Comparison of ENCODE assay signal across 1 cellular context in genomic region chr12:57522887-57523705, GRCh38.
TF ChIP-seq lines count a peak whose summit lies in the region.

No MANE protein-coding gene starts in this region.

TF ChIP-seq in HepG2, 621 proteins besides CTCF, POLR2A, EP300 and RAD21 (continues in another document):
- TF ChIP-seq HOXA5 (CRISPR knock-in tag; IDR thresholded peaks at IDR 0.05) (no peak), FOXO4 (CRISPR knock-in tag; conservative IDR thresholded peaks at IDR 0.05) (0 out of 2 replicates have a peak, but pooled peaks have one; percentile 32), ZNF607 (CRISPR knock-in tag; IDR thresholded peaks at IDR 0.05; ENCODE audit: borderline replicate concordance) (no peak), AGO1 (IDR thresholded peaks at IDR 0.05; ENCODE audit: low read depth, low read length, poor library complexity, severe bottlenecking) (no peak), ZNF235 (CRISPR knock-in tag; IDR thresholded peaks at IDR 0.05; ENCODE audit: borderline replicate concordance) (no peak), HNRNPK (IDR thresholded peaks at IDR 0.05; ENCODE audit: low read depth, low read length, poor library complexity, severe bottlenecking) (peak; percentile 99), RBAK (CRISPR knock-in tag; IDR thresholded peaks at IDR 0.05) (no peak), ZFP36L2 (CRISPR knock-in tag; IDR thresholded peaks at IDR 0.05) (no peak), MLX (CRISPR knock-in tag; IDR thresholded peaks at IDR 0.05) (no peak), ZSCAN29 (CRISPR knock-in tag; conservative IDR thresholded peaks at IDR 0.05) (no peak), ZHX1 (CRISPR knock-in tag; IDR thresholded peaks at IDR 0.05; ENCODE audit: low read depth) (no peak), HNF4A (CRISPR knock-in tag; IDR thresholded peaks at IDR 0.05) (no peak), ZNF672 (CRISPR knock-in tag; IDR thresholded peaks at IDR 0.05) (no peak), ZNF746 (CRISPR knock-in tag; IDR thresholded peaks at IDR 0.05) (peak; percentile 88), GTF2F1 (IDR thresholded peaks at IDR 0.05; ENCODE audit: low read length) (no peak), ZNF138 (CRISPR knock-in tag; IDR thresholded peaks at IDR 0.05; ENCODE audit: low read depth) (no peak), ZNF335 (CRISPR knock-in tag; IDR thresholded peaks at IDR 0.05) (no peak), ZNF512 (CRISPR knock-in tag; IDR thresholded peaks at IDR 0.05) (no peak), FOXA1 (IDR thresholded peaks at IDR 0.05) (no peak), FOXA1 (CRISPR knock-in tag; IDR thresholded peaks at IDR 0.05) (no peak), HIVEP1 (CRISPR knock-in tag; IDR thresholded peaks at IDR 0.05) (no peak), PHF5A (CRISPR knock-in tag; IDR thresholded peaks at IDR 0.05; ENCODE audit: low read depth, unreplicated experiment) (no peak), CHCHD3 (CRISPR knock-in tag; IDR thresholded peaks at IDR 0.05) (no peak), TCF12 (IDR thresholded peaks at IDR 0.05) (no peak), TCF12 (CRISPR knock-in tag; IDR thresholded peaks at IDR 0.05) (no peak), ZNF776 (CRISPR knock-in tag; IDR thresholded peaks at IDR 0.05) (no peak), SSRP1 (CRISPR knock-in tag; IDR thresholded peaks at IDR 0.05) (0 out of 2 replicates have a peak, but pooled peaks have one; percentile 61), MEIS2 (CRISPR knock-in tag; IDR thresholded peaks at IDR 0.05) (no peak), HNRNPLL (IDR thresholded peaks at IDR 0.05; ENCODE audit: low read depth, low read length, poor library complexity, severe bottlenecking) (peak; percentile 1), IKZF5 (CRISPR knock-in tag; IDR thresholded peaks at IDR 0.05) (no peak), ZNF460 (CRISPR knock-in tag; IDR thresholded peaks at IDR 0.05; ENCODE audit: borderline replicate concordance) (no peak), ZBTB20 (CRISPR knock-in tag; IDR thresholded peaks at IDR 0.05; ENCODE audit: borderline replicate concordance, low read depth) (no peak), CREBL2 (CRISPR knock-in tag; IDR thresholded peaks at IDR 0.05; ENCODE audit: borderline replicate concordance) (no peak), NR2F1 (CRISPR knock-in tag; IDR thresholded peaks at IDR 0.05) (no peak), ZNF510 (CRISPR knock-in tag; IDR thresholded peaks at IDR 0.05; ENCODE audit: low read depth) (no peak), ATF6 (CRISPR knock-in tag; conservative IDR thresholded peaks at IDR 0.05) (0 out of 2 replicates have a peak, but pooled peaks have one; percentile 6)
- TF ChIP-seq, protein P1, sequence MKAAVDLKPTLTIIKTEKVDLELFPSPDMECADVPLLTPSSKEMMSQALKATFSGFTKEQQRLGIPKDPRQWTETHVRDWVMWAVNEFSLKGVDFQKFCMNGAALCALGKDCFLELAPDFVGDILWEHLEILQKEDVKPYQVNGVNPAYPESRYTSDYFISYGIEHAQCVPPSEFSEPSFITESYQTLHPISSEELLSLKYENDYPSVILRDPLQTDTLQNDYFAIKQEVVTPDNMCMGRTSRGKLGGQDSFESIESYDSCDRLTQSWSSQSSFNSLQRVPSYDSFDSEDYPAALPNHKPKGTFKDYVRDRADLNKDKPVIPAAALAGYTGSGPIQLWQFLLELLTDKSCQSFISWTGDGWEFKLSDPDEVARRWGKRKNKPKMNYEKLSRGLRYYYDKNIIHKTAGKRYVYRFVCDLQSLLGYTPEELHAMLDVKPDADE (CRISPR knock-in tag; IDR thresholded peaks at IDR 0.05): no peak
- TF ChIP-seq, protein P2, sequence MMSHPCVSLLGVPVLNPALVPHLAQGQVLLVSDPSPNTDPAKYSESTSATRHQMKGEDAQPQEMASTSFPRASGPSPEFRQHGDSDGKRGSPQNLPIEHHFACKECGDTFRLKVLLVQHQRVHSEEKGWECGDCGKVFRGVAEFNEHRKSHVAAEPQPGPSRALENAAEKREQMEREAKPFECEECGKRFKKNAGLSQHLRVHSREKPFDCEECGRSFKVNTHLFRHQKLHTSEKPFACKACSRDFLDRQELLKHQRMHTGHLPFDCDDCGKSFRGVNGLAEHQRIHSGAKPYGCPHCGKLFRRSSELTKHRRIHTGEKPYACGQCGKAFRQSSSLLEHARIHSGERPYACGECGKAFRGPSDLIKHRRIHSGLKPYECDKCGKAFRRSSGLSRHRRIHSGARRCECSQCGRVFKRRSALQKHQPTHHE (CRISPR knock-in tag; IDR thresholded peaks at IDR 0.05; ENCODE audit: borderline replicate concordance): no peak
- TF ChIP-seq, protein P3, sequence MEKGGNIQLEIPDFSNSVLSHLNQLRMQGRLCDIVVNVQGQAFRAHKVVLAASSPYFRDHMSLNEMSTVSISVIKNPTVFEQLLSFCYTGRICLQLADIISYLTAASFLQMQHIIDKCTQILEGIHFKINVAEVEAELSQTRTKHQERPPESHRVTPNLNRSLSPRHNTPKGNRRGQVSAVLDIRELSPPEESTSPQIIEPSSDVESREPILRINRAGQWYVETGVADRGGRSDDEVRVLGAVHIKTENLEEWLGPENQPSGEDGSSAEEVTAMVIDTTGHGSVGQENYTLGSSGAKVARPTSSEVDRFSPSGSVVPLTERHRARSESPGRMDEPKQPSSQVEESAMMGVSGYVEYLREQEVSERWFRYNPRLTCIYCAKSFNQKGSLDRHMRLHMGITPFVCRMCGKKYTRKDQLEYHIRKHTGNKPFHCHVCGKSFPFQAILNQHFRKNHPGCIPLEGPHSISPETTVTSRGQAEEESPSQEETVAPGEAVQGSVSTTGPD (CRISPR knock-in tag; IDR thresholded peaks at IDR 0.05): no peak
- TF ChIP-seq, protein P4, sequence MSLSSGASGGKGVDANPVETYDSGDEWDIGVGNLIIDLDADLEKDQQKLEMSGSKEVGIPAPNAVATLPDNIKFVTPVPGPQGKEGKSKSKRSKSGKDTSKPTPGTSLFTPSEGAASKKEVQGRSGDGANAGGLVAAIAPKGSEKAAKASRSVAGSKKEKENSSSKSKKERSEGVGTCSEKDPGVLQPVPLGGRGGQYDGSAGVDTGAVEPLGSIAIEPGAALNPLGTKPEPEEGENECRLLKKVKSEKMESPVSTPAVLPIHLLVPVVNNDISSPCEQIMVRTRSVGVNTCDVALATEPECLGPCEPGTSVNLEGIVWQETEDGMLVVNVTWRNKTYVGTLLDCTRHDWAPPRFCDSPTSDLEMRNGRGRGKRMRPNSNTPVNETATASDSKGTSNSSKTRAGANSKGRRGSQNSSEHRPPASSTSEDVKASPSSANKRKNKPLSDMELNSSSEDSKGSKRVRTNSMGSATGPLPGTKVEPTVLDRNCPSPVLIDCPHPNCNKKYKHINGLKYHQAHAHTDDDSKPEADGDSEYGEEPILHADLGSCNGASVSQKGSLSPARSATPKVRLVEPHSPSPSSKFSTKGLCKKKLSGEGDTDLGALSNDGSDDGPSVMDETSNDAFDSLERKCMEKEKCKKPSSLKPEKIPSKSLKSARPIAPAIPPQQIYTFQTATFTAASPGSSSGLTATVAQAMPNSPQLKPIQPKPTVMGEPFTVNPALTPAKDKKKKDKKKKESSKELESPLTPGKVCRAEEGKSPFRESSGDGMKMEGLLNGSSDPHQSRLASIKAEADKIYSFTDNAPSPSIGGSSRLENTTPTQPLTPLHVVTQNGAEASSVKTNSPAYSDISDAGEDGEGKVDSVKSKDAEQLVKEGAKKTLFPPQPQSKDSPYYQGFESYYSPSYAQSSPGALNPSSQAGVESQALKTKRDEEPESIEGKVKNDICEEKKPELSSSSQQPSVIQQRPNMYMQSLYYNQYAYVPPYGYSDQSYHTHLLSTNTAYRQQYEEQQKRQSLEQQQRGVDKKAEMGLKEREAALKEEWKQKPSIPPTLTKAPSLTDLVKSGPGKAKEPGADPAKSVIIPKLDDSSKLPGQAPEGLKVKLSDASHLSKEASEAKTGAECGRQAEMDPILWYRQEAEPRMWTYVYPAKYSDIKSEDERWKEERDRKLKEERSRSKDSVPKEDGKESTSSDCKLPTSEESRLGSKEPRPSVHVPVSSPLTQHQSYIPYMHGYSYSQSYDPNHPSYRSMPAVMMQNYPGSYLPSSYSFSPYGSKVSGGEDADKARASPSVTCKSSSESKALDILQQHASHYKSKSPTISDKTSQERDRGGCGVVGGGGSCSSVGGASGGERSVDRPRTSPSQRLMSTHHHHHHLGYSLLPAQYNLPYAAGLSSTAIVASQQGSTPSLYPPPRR (CRISPR knock-in tag; IDR thresholded peaks at IDR 0.05; ENCODE audit: borderline replicate concordance): no peak
- TF ChIP-seq, protein P5, sequence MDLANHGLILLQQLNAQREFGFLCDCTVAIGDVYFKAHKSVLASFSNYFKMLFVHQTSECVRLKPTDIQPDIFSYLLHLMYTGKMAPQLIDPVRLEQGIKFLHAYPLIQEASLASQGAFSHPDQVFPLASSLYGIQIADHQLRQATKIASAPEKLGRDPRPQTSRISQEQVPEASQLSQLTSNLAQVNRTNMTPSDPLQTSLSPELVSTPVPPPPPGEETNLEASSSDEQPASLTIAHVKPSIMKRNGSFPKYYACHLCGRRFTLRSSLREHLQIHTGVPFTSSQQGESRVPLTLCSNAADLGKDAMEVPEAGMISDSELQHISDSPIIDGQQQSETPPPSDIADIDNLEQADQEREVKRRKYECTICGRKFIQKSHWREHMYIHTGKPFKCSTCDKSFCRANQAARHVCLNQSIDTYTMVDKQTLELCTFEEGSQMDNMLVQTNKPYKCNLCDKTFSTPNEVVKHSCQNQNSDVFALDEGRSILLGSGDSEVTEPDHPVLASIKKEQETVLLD (CRISPR knock-in tag; IDR thresholded peaks at IDR 0.05; ENCODE audit: low read depth): peak; percentile 96; the same call in 1 of the 2 replicates
